9 cellular contexts compared by ENCODE assay signal in genomic region chr2:199861116-199861774, GRCh38. TPM values are rescaled to one million over a fixed set of nuclear protein-coding genes. Genes with fewer than 3 reads are reported as not detected.
DNase-seq lines count a peak whose midpoint lies in the region; ATAC-seq and TF ChIP-seq lines count a peak whose summit lies in the region.
"Had no signal": no experiment of that assay in that cellular context is flagged by ENCODE, and none has a peak within 500 bp of the region (broad histone marks: within the 10 kb centered on the region; RNA-seq: fewer than 3 reads in every experiment).

No MANE protein-coding gene starts in this region.

- no peaks in the 10 kb centered on the region for H3K4me1 ChIP-seq in heart right ventricle

- ATAC-seq in heart right ventricle (no peak), Right ventricle myocardium superior (ENCODE audit: poor library complexity) (no peak), HG03457 (IDR thresholded peaks at IDR 0.05; ENCODE audit: unreplicated experiment) (no peak), HG03520 (IDR thresholded peaks at IDR 0.05; ENCODE audit: unreplicated experiment) (no peak)

- H3K9me3 ChIP-seq in heart right ventricle = no peaks in the 10 kb centered on the region

- no peaks in the 10 kb centered on the region for H3K27me3 Mint-ChIP-seq in endothelial cell (ENCODE audit: unreplicated experiment)

- TF ChIP-seq CTCF in heart right ventricle (IDR thresholded peaks at IDR 0.05) = peak in 8 of 9 donors; percentile 15 to 65 (median 56)
- peak; percentile 49 for TF ChIP-seq CTCF in endothelial cell (IDR thresholded peaks at IDR 0.05; ENCODE audit: unreplicated experiment)

- H3K9me3 Mint-ChIP-seq in endothelial cell (ENCODE audit: unreplicated experiment) = no peaks in the 10 kb centered on the region

- DNase-seq in heart right ventricle (no peak), Right ventricle myocardium superior (no peak), NOMO-1 treated with dmso at 0.1 percent for 144 hours (lab: John Stamatoyannopoulos, UW; ENCODE audit: unreplicated experiment) (peak; percentile 18), endothelial cell (ENCODE audit: low spot score) (no peak), putamen (ENCODE audit: low spot score) (peak; percentile 36), RPMI8226 (no peak)

- H3K36me3 ChIP-seq in heart right ventricle = no peaks in the 10 kb centered on the region

- peaks cover 0 to 20% (median 0%) of the 10 kb centered on the region in 7 donors for H3K27me3 ChIP-seq in heart right ventricle

- intact Hi-C loops in heart right ventricle (cut with DNase I) (loop anchor here in 3 of 10 donors (10.0 kb wide), 1 partner anchor 156 kb away; no protein-coding TSS in a partner anchor), Right ventricle myocardium superior (cut with DNase I) (loop anchor here (5.0 kb wide), 1 partner anchor 154 kb away; no protein-coding TSS in a partner anchor)

- no peak overlapping the region for H3K4me3 Mint-ChIP-seq in endothelial cell (ENCODE audit: unreplicated experiment)
- H3K4me3 Mint-ChIP-seq: activated naive CD8-positive, alpha-beta T cell had no signal

- no peaks in the 10 kb centered on the region for H3K36me3 Mint-ChIP-seq in endothelial cell (ENCODE audit: low read depth, unreplicated experiment)
- H3K36me3 Mint-ChIP-seq: activated naive CD8-positive, alpha-beta T cell had no signal

- 27 to 31% methylated on average over 5 of the region's 5 CpGs for WGBS in heart right ventricle, 2 donors

- H3K4me3 ChIP-seq in heart right ventricle = no peak overlapping the region

- H3K4me1 Mint-ChIP-seq in endothelial cell (ENCODE audit: unreplicated experiment) = no peaks in the 10 kb centered on the region

- H3K27ac Mint-ChIP-seq in endothelial cell (ENCODE audit: unreplicated experiment) = no peak overlapping the region
- H3K27ac Mint-ChIP-seq: activated naive CD8-positive, alpha-beta T cell had no signal

- H3K27ac ChIP-seq in heart right ventricle = no peak overlapping the region

RNA-seq across cellular contexts. Expression of gene FTCDNL1, which starts 10.3 kb away (rescaled TPM):
- 1 to 10 TPM; 2.5 to 7.1 (median 4.8) TPM for total RNA-seq in heart right ventricle
- under 1 TPM; 0.44 to 0.59 TPM for polyA plus RNA-seq in heart right ventricle
- 3.3 TPM for total RNA-seq in Right ventricle myocardium superior
- 1.0 TPM for total RNA-seq in endothelial cell (ENCODE audit: unreplicated experiment)

RNA-seq across cellular contexts. Expression of gene C2orf69, which starts 49.8 kb away (rescaled TPM):
- total RNA-seq in heart right ventricle (10 to 100 TPM in 3 of 10 donors, 1 to 10 TPM in 7; 7.0 to 11.4 (median 8.2) TPM), Right ventricle myocardium superior (7.0 TPM), endothelial cell (ENCODE audit: unreplicated experiment) (16.1 TPM)
- 1 to 10 TPM; 4.4 to 5.6 TPM for polyA plus RNA-seq in heart right ventricle

Comparison
In these comparisons a context has a peak if more than half of its experiments do, and no peak if none do; other contexts are left out.
1. DNase-seq: peak in NOMO-1 treated with dmso at 0.1 percent for 144 hours (single experiment) and putamen (single experiment); none in heart right ventricle (0 of 2), Right ventricle myocardium superior (single experiment), endothelial cell (single experiment) and RPMI8226 (single experiment).